18 cellular contexts compared by ENCODE assay signal in genomic region chr7:157073335-157073734, GRCh38.
"Had no signal": no experiment of that assay in that cellular context is flagged by ENCODE, and none has a peak within 500 bp of the region (broad histone marks: within the 10 kb centered on the region; RNA-seq: fewer than 3 reads in every experiment).

No MANE protein-coding gene starts in this region.

- DNase-seq: Kasumi-1, KG1, MM.1S, NCI-H1092 treated with DMSO at 0.1 percent for 48 hours, NCI-H1436, NCI-H187, NCI-H2029, NCI-H226, NCI-H446, NCI-H510A, NCI-H524 treated with DMSO at 0.1 percent for 48 hours, NCI-H69, NCI-H774, SHP77 treated with DMSO at 0.1 percent for 48 hours, SJCRH30 had no signal

- ATAC-seq: SK-N-SH treated with all-trans-retinoic acid at 6 μM for 48 hours had no signal

- H3K9me3 ChIP-seq: SJCRH30 had no signal

- H3K4me1 ChIP-seq: SJCRH30 had no signal

- H3K27ac ChIP-seq: RWPE1, SJCRH30 had no signal

- H3K36me3 ChIP-seq: SJCRH30 had no signal

- FAIRE-seq: RCC 7860 had no signal

- H3K4me3 ChIP-seq: SJCRH30 had no signal
